In genomic region chr2:37858197-37858711, GRCh38 we compare ENCODE assay signal across 12 cellular contexts.
DNase-seq lines count a peak whose midpoint lies in the region; ATAC-seq and TF ChIP-seq lines count a peak whose summit lies in the region.
"Had no signal": no experiment of that assay in that cellular context is flagged by ENCODE, and none has a peak within 500 bp of the region (broad histone marks: within the 10 kb centered on the region; RNA-seq: fewer than 3 reads in every experiment).

No MANE protein-coding gene starts in this region.

- 41% methylated on average over 5 of the region's 5 CpGs for WGBS in right cardiac atrium

- H3K27ac ChIP-seq in right cardiac atrium (ENCODE audit: low read length) = peak overlapping the region; percentile 63
- H3K27ac ChIP-seq in stomach smooth muscle (ENCODE audit: low read length) = peak overlapping the region; percentile 97
- H3K27ac ChIP-seq: colonic mucosa had no signal

- DNase-seq in HCEC 1CT (peak; percentile 66), astrocyte of the spinal cord (ENCODE audit: low read depth, low spot score) (peak; percentile 63), right cardiac atrium (no peak), omental fat pad (ENCODE audit: low spot score) (no peak), GM10266 (ENCODE audit: extremely low spot score) (no peak), COLO668 (lab: John Stamatoyannopoulos, UW; ENCODE audit: unreplicated experiment) (no peak)
- DNase-seq: activated T-cell treated with anti-CD3 and anti-CD28 coated beads, Interleukin-2, amount 50 U/mL, for 4 hours; colonic mucosa; hypothalamus; NCI-H1436 treated with DMSO at 0.1 percent for 48 hours; T-helper 9 cell had no signal

- peak overlapping the region; percentile 55 to 64 for H3K9ac ChIP-seq in stomach smooth muscle (ENCODE audit: low read length in 2 of 2)

- H3K9me3 ChIP-seq in right cardiac atrium (ENCODE audit: control insufficient read depth, low read length) (no peaks in the 10 kb centered on the region), stomach smooth muscle (ENCODE audit: control insufficient read depth in 2 of 2, low read length in 2 of 2) (no peaks in the 10 kb centered on the region)
- H3K9me3 ChIP-seq: colonic mucosa had no signal

- intact Hi-C loops in right cardiac atrium (cut with DNase I) = no loop called here

- ATAC-seq in right cardiac atrium (peak; percentile 46 to 65), omental fat pad (ENCODE audit: low FRiP score) (no peak)

- TF ChIP-seq CTCF in astrocyte of the spinal cord (IDR thresholded peaks at IDR 0.05; ENCODE audit: low read depth, low read length) (no peak), omental fat pad (IDR thresholded peaks at IDR 0.05) (no peak), GM10266 (IDR thresholded peaks at IDR 0.05; ENCODE audit: control insufficient read depth, insufficient read depth, low read depth, missing control alignments) (no peak)

- no peaks in the 10 kb centered on the region for H3K27me3 ChIP-seq in right cardiac atrium (ENCODE audit: control insufficient read depth, insufficient read depth)
- H3K27me3 ChIP-seq in stomach smooth muscle (ENCODE audit: control insufficient read depth in 1 of 2, insufficient read depth in 2 of 2, low read length in 2 of 2) = no peaks in the 10 kb centered on the region
- H3K27me3 ChIP-seq: colonic mucosa had no signal

- no peaks in the 10 kb centered on the region for H3K36me3 ChIP-seq in stomach smooth muscle (ENCODE audit: control insufficient read depth in 2 of 2, insufficient read depth in 2 of 2, low read length in 2 of 2)
- H3K36me3 ChIP-seq: colonic mucosa had no signal

- in situ Hi-C loops in astrocyte of the spinal cord (cut with HindIII; ENCODE audit: low sequenced_read_pairs) = no loop called here

- H3K4me3 ChIP-seq in astrocyte of the spinal cord (ENCODE audit: low read depth, low read length) = no peak overlapping the region
- H3K4me3 ChIP-seq in right cardiac atrium (ENCODE audit: low read length) = no peak overlapping the region
- H3K4me3 ChIP-seq in stomach smooth muscle (ENCODE audit: low read length in 2 of 2) = peak overlapping the region in 1 of 2 donors; percentile 22
- H3K4me3 ChIP-seq: colonic mucosa had no signal

- H3K4me1 ChIP-seq in right cardiac atrium (ENCODE audit: control insufficient read depth, insufficient read depth, low read length) = peaks cover 14% of the 10 kb centered on the region
- H3K4me1 ChIP-seq in stomach smooth muscle (ENCODE audit: control insufficient read depth, insufficient read depth, low read length) = peaks cover 49% of the 10 kb centered on the region
- H3K4me1 ChIP-seq: colonic mucosa had no signal

Comparison
In these comparisons a context has a peak if more than half of its experiments do, and no peak if none do; other contexts are left out.
1. DNase-seq: peak in HCEC 1CT (single experiment) and astrocyte of the spinal cord (single experiment); none in right cardiac atrium (0 of 3), omental fat pad (single experiment), GM10266 (single experiment) and COLO668 (single experiment).